ENCODE assay signal across 18 cellular contexts in genomic region chr13:37134411-37135041, GRCh38. TPM values are rescaled to one million over a fixed set of nuclear protein-coding genes. Genes with fewer than 3 reads are reported as not detected.
DNase-seq lines count a peak whose midpoint lies in the region; ATAC-seq and TF ChIP-seq lines count a peak whose summit lies in the region.
"Had no signal": no experiment of that assay in that cellular context is flagged by ENCODE, and none has a peak within 500 bp of the region (broad histone marks: within the 10 kb centered on the region; RNA-seq: fewer than 3 reads in every experiment).

No MANE protein-coding gene starts in this region.

- H4K5ac ChIP-seq in mesendoderm (ENCODE audit: low read length), result no peak overlapping the region

- ATAC-seq in Right ventricle myocardium inferior (peak; percentile 59), aorta (ENCODE audit: low FRiP score) (peak; percentile 27)
- ATAC-seq: activated CD8-positive, alpha-beta T cell treated with anti-CD3 and anti-CD28 coated beads, Interleukin-2, amount 10 ng/mL, durations not matched to agents 7 days and 5 days; K562 had no signal

- no peak overlapping the region for H3K9ac ChIP-seq in mesendoderm (ENCODE audit: low read length)

- H2BK15ac ChIP-seq in mesendoderm (replicated peaks; ENCODE audit: low read depth), result no peak overlapping the region

- DNase-seq in Right ventricle myocardium inferior (ENCODE audit: missing footprints), result no peak
- no peak for DNase-seq in right atrium auricular region (ENCODE audit: low spot score)
- DNase-seq in choroid plexus epithelial cell (ENCODE audit: low read depth), result peak; percentile 99
- peak; percentile 70 for DNase-seq in mesendoderm
- no peak for DNase-seq in aorta
- no peak for DNase-seq in NCI-H2171 (lab: John Stamatoyannopoulos, UW)
- DNase-seq in thyroid gland, result no peak
- DNase-seq in NCI-H446 treated with DMSO at 0.1 percent for 48 hours (lab: John Stamatoyannopoulos, UW), result no peak
- DNase-seq: activated CD8-positive, alpha-beta T cell treated with anti-CD3 and anti-CD28 coated beads, Interleukin-2, amount 10 ng/mL, durations not matched to agents 7 days and 5 days; activated effector memory CD4-positive, alpha-beta T cell treated with anti-CD3 and anti-CD28 coated beads, Interleukin-2, amount 50 U/mL, for 16 hours; Calu3; caudate nucleus; NCI-H1436 treated with DMSO at 0.1 percent for 48 hours; NCI-H82; testis had no signal

- no peak overlapping the region for H3K4me2 ChIP-seq in mesendoderm (ENCODE audit: low read length)

- H3K27me3 ChIP-seq in right atrium auricular region (no peaks in the 10 kb centered on the region), mesendoderm (ENCODE audit: insufficient read depth, low read length, poor library complexity) (no peaks in the 10 kb centered on the region), aorta (ENCODE audit: control insufficient read depth in 1 of 2, insufficient read depth in 2 of 2, low read length in 1 of 2) (no peaks in the 10 kb centered on the region), thyroid gland (no peaks in the 10 kb centered on the region)
- H3K27me3 ChIP-seq: testis had no signal

- no CpG with 5 or more reads among the region's 6 CpGs for WGBS in mesendoderm (ENCODE audit: extremely low coverage, insufficient coverage, low lambda C conversion rate)
- WGBS in aorta, 2 donors, result 34 to 39% methylated on average over 6 of the region's 6 CpGs
- 69 to 71% methylated on average over 6 of the region's 6 CpGs for WGBS in thyroid gland, 2 donors

- H3K4ac ChIP-seq in mesendoderm (ENCODE audit: low read depth, low read length), result no peak overlapping the region

- no peaks in the 10 kb centered on the region for H3K9me3 ChIP-seq in right atrium auricular region
- H3K9me3 ChIP-seq in aorta (ENCODE audit: control insufficient read depth, low read length), result peaks cover under 1% of the 10 kb centered on the region
- H3K9me3 ChIP-seq in thyroid gland, result no peaks in the 10 kb centered on the region
- H3K9me3 ChIP-seq: testis had no signal

- H3K4me1 ChIP-seq in right atrium auricular region, result no peaks in the 10 kb centered on the region
- H3K4me1 ChIP-seq in mesendoderm (ENCODE audit: control insufficient read depth, low read depth, low read length), result no peaks in the 10 kb centered on the region
- H3K4me1 ChIP-seq in aorta (ENCODE audit: control insufficient read depth in 1 of 2, insufficient read depth in 2 of 2, low read length in 2 of 2), result no peaks in the 10 kb centered on the region
- no peaks in the 10 kb centered on the region for H3K4me1 ChIP-seq in thyroid gland
- H3K4me1 ChIP-seq: testis had no signal

- TF ChIP-seq CTCF in right atrium auricular region (IDR thresholded peaks at IDR 0.05) (no peak), choroid plexus epithelial cell (conservative IDR thresholded peaks at IDR 0.05; ENCODE audit: low read depth, low read length) (no peak), thyroid gland (IDR thresholded peaks at IDR 0.05) (no peak)

- H2AK5ac ChIP-seq in mesendoderm (ENCODE audit: low read length), result no peak overlapping the region

- H3K79me1 ChIP-seq in mesendoderm (ENCODE audit: low read length), result no peaks in the 10 kb centered on the region

- H3K56ac ChIP-seq in mesendoderm (ENCODE audit: low read length), result no peak overlapping the region

- H4K8ac ChIP-seq in mesendoderm (ENCODE audit: low read depth, low read length), result no peak overlapping the region

- no peaks in the 10 kb centered on the region for H3K36me3 ChIP-seq in right atrium auricular region
- no peaks in the 10 kb centered on the region for H3K36me3 ChIP-seq in mesendoderm (ENCODE audit: control insufficient read depth, insufficient read depth, low read length)
- H3K36me3 ChIP-seq in aorta (ENCODE audit: control insufficient read depth in 1 of 2, insufficient read depth in 2 of 2, low read length in 1 of 2), result no peaks in the 10 kb centered on the region
- H3K36me3 ChIP-seq in thyroid gland, result no peaks in the 10 kb centered on the region

- intact Hi-C loops in Right ventricle myocardium inferior (cut with DNase I) (no loop called here), aorta (cut with DNase I) (no loop called here), thyroid gland (cut with DNase I) (no loop called here)

- H2BK5ac ChIP-seq in mesendoderm (ENCODE audit: low read length), result no peak overlapping the region

- no peak overlapping the region for H2BK120ac ChIP-seq in mesendoderm (ENCODE audit: low read depth, low read length)

- H3K79me2 ChIP-seq in mesendoderm (ENCODE audit: control insufficient read depth, insufficient read depth, low read length), result no peaks in the 10 kb centered on the region

- no peak overlapping the region for H3K23ac ChIP-seq in mesendoderm (ENCODE audit: low read length)

- H3K18ac ChIP-seq in mesendoderm (ENCODE audit: low read length), result peak overlapping the region; percentile 23

- no peak overlapping the region for H3K27ac ChIP-seq in right atrium auricular region
- no peak overlapping the region for H3K27ac ChIP-seq in mesendoderm (ENCODE audit: low read depth, low read length)
- no peak overlapping the region for H3K27ac ChIP-seq in aorta (ENCODE audit: low read depth in 1 of 2, low read length in 2 of 2)
- no peak overlapping the region for H3K27ac ChIP-seq in thyroid gland
- H3K27ac ChIP-seq: 22Rv1, epithelial cell of prostate, testis had no signal

- no peak overlapping the region for H3K4me3 ChIP-seq in right atrium auricular region
- H3K4me3 ChIP-seq in choroid plexus epithelial cell (ENCODE audit: low read depth, low read length), result no peak overlapping the region
- no peak overlapping the region for H3K4me3 ChIP-seq in mesendoderm (ENCODE audit: low read length)
- H3K4me3 ChIP-seq in aorta (ENCODE audit: low read length in 2 of 2), result no peak overlapping the region
- H3K4me3 ChIP-seq in thyroid gland (replicated peaks in 1 of 3), result no peak overlapping the region
- H3K4me3 ChIP-seq: K562, testis had no signal

- TF ChIP-seq POLR2A in thyroid gland (IDR thresholded peaks at IDR 0.05), result no peak

RNA-seq across cellular contexts. Expression of gene CSNK1A1L, which starts 29.1 kb away (rescaled TPM):
- total RNA-seq in Right ventricle myocardium inferior (not detected), right atrium auricular region (not detected), aorta (not detected), thyroid gland (not detected)
- polyA plus RNA-seq in mesendoderm (2013, experiment 1 of 2), result not detected
- polyA plus RNA-seq in mesendoderm (2013, experiment 2 of 2), result not detected
- polyA plus RNA-seq in aorta, result not detected
- total RNA-seq: activated CD8-positive, alpha-beta T cell treated with anti-CD3 and anti-CD28 coated beads, Interleukin-2, amount 10 ng/mL, durations not matched to agents 7 days and 5 days; Calu3; K562 had no signal
- polyA plus RNA-seq: K562 had no signal

Comparison
In these comparisons a context has a peak if more than half of its experiments do, and no peak if none do; other contexts are left out.
1. DNase-seq: peak in choroid plexus epithelial cell (single experiment) and mesendoderm (single experiment); none in Right ventricle myocardium inferior (single experiment), right atrium auricular region (single experiment), aorta (0 of 2), NCI-H2171 (single experiment), thyroid gland (0 of 2) and NCI-H446 treated with DMSO at 0.1 percent for 48 hours (single experiment).